Comparison of ENCODE assay signal across 18 cellular contexts in genomic region chr4:41448935-41449334, GRCh38.
A peak's percentile ranks its signal among the peaks of the same experiment; 100 is the strongest.
DNase-seq lines count a peak whose midpoint lies in the region; ATAC-seq lines count a peak whose summit lies in the region.
"Had no signal": no experiment of that assay in that cellular context is flagged by ENCODE, and none has a peak within 500 bp of the region (broad histone marks: within the 10 kb centered on the region; RNA-seq: fewer than 3 reads in every experiment).

No MANE protein-coding gene starts in this region.

- no peaks in the 10 kb centered on the region for H3K9me3 ChIP-seq in HAP-1

- no peak overlapping the region for H3K4me3 Mint-ChIP-seq in activated CD4-positive, alpha-beta T cell treated with anti-CD3 and anti-CD28 coated beads, Interleukin-2, amount 10 ng/mL, durations not matched to agents 24 days and 14 days
- H3K4me3 Mint-ChIP-seq: activated T-cell treated with anti-CD3 and anti-CD28 coated beads, Interleukin-2, amount 50 U/mL, for 24 hours; CD14-positive monocyte; dendritic cell treated with granulocyte-macrophage colony-stimulating factor and Interleukin-4, amounts not matched to agents 40 ng/mL and 50 ng/mL, for 4 days; naive B cell; T-helper 1 cell treated with Interleukin-12 subunit alpha and Interleukin-12 subunit beta and Interleukin-4 antibody, amounts not matched to agents 30 μg/mL and 1 μg/mL, for 36 hours had no signal

- no peaks in the 10 kb centered on the region for H3K4me1 Mint-ChIP-seq in activated CD4-positive, alpha-beta T cell treated with anti-CD3 and anti-CD28 coated beads, Interleukin-2, amount 10 ng/mL, durations not matched to agents 24 days and 14 days
- H3K4me1 Mint-ChIP-seq: naive B cell had no signal

- H3K4me3 ChIP-seq in HAP-1, result no peak overlapping the region

- no peaks in the 10 kb centered on the region for H3K9me3 Mint-ChIP-seq in activated CD4-positive, alpha-beta T cell treated with anti-CD3 and anti-CD28 coated beads, Interleukin-2, amount 10 ng/mL, durations not matched to agents 24 days and 14 days
- H3K9me3 Mint-ChIP-seq: activated T-cell treated with anti-CD3 and anti-CD28 coated beads, Interleukin-2, amount 50 U/mL, for 24 hours; dendritic cell treated with granulocyte-macrophage colony-stimulating factor and Interleukin-4, amounts not matched to agents 40 ng/mL and 50 ng/mL, for 4 days; T-helper 1 cell treated with Interleukin-12 subunit alpha and Interleukin-12 subunit beta and Interleukin-4 antibody, amounts not matched to agents 30 μg/mL and 1 μg/mL, for 36 hours had no signal

- DNase-seq in EH (ENCODE audit: low read depth) (peak; percentile 78), NCI-H226 (peak; percentile 65), left cardiac atrium (peak; percentile 56), sciatic nerve (ENCODE audit: low spot score) (peak; percentile 76), HAP-1 (ENCODE audit: low spot score in 2 of 2) (no peak), cerebellar cortex (ENCODE audit: low spot score) (no peak)
- no peak for DNase-seq in activated CD4-positive, alpha-beta T cell treated with anti-CD3 and anti-CD28 coated beads, Interleukin-2, amount 10 ng/mL, durations not matched to agents 24 days and 14 days
- DNase-seq: activated CD4-positive, alpha-beta T cell treated with anti-CD3 and anti-CD28 coated beads for 4 hours; activated T-cell treated with anti-CD3 and anti-CD28 coated beads, Interleukin-2, amount 50 U/mL, for 24 hours; amniotic stem cell; naive B cell; NCI-H1105 treated with DMSO at 0.1 percent for 48 hours; OCI-M1; retina had no signal

- H3K4me1 ChIP-seq in HAP-1, result no peaks in the 10 kb centered on the region

- H3K36me3 ChIP-seq in HAP-1 (replicated peaks), result no peaks in the 10 kb centered on the region

- intact Hi-C loops in left cardiac atrium (cut with DNase I) (no loop called here), sciatic nerve (cut with DNase I) (no loop called here)
- intact Hi-C loops in activated CD4-positive, alpha-beta T cell treated with anti-CD3 and anti-CD28 coated beads, Interleukin-2, amount 10 ng/mL, durations not matched to agents 24 days and 14 days (cut with micrococcal nuclease), result no loop called here

- H3K27ac Mint-ChIP-seq in activated CD4-positive, alpha-beta T cell treated with anti-CD3 and anti-CD28 coated beads, Interleukin-2, amount 10 ng/mL, durations not matched to agents 24 days and 14 days, result no peak overlapping the region
- H3K27ac Mint-ChIP-seq: activated T-cell treated with anti-CD3 and anti-CD28 coated beads, Interleukin-2, amount 50 U/mL, for 24 hours; CD14-positive monocyte; dendritic cell treated with granulocyte-macrophage colony-stimulating factor and Interleukin-4, amounts not matched to agents 40 ng/mL and 50 ng/mL, for 4 days; naive B cell; T-helper 1 cell treated with Interleukin-12 subunit alpha and Interleukin-12 subunit beta and Interleukin-4 antibody, amounts not matched to agents 30 μg/mL and 1 μg/mL, for 36 hours had no signal

- H3K36me3 Mint-ChIP-seq in activated CD4-positive, alpha-beta T cell treated with anti-CD3 and anti-CD28 coated beads, Interleukin-2, amount 10 ng/mL, durations not matched to agents 24 days and 14 days (ENCODE audit: low read depth), result no peaks in the 10 kb centered on the region
- H3K36me3 Mint-ChIP-seq: CD14-positive monocyte, naive B cell had no signal

- ATAC-seq in left cardiac atrium (peak; percentile 55 to 94), sciatic nerve (peak; percentile 77), HG02642 (IDR thresholded peaks at IDR 0.05; ENCODE audit: poor library complexity, unreplicated experiment) (no peak)

- no peaks in the 10 kb centered on the region for H3K27me3 ChIP-seq in HAP-1 (ENCODE audit: low read depth)

- H3K27me3 Mint-ChIP-seq in activated CD4-positive, alpha-beta T cell treated with anti-CD3 and anti-CD28 coated beads, Interleukin-2, amount 10 ng/mL, durations not matched to agents 24 days and 14 days, result no peaks in the 10 kb centered on the region
- H3K27me3 Mint-ChIP-seq: activated T-cell treated with anti-CD3 and anti-CD28 coated beads, Interleukin-2, amount 50 U/mL, for 24 hours; naive B cell had no signal

- in situ Hi-C loops in HAP-1 (cut with MboI; ENCODE audit: low sequenced_read_pairs), result no loop called here

Comparison
In these comparisons a context has a peak if more than half of its experiments do, and no peak if none do; other contexts are left out.
1. DNase-seq: peak in EH (single experiment), NCI-H226 (single experiment), left cardiac atrium (single experiment) and sciatic nerve (single experiment); none in HAP-1 (0 of 2), cerebellar cortex (single experiment) and activated CD4-positive, alpha-beta T cell treated with anti-CD3 and anti-CD28 coated beads, Interleukin-2, amount 10 ng/mL, durations not matched to agents 24 days and 14 days (single experiment).